In genomic region chr9:16046713-16047112, GRCh38 we compare ENCODE assay signal across 23 cellular contexts.
DNase-seq lines count a peak whose midpoint lies in the region; ATAC-seq, FAIRE-seq and TF ChIP-seq lines count a peak whose summit lies in the region.
"Had no signal": no experiment of that assay in that cellular context is flagged by ENCODE, and none has a peak within 500 bp of the region (broad histone marks: within the 10 kb centered on the region; RNA-seq: fewer than 3 reads in every experiment).

No MANE protein-coding gene starts in this region.

- peaks cover 39% of the 10 kb centered on the region for H3K4me1 Mint-ChIP-seq in nephron
- peaks cover 28% of the 10 kb centered on the region for H3K4me1 Mint-ChIP-seq in osteocyte (ENCODE audit: unreplicated experiment)

- H3K4me3 Mint-ChIP-seq in nephron, result no peak overlapping the region
- no peak overlapping the region for H3K4me3 Mint-ChIP-seq in osteocyte (ENCODE audit: unreplicated experiment)

- FAIRE-seq in urothelium cell line (lab: Jason Lieb, UNC), result no peak
- FAIRE-seq: G401.6, H1, HepG2 had no signal

- TF ChIP-seq CTCF in GM12865 (IDR thresholded peaks at IDR 0.05; ENCODE audit: insufficient read depth, low read depth, low read length, missing control alignments) (no peak), nephron (IDR thresholded peaks at IDR 0.05; ENCODE audit: unreplicated experiment in 3 of 3) (no peak), osteocyte (IDR thresholded peaks at IDR 0.05) (no peak), GM20000 (IDR thresholded peaks at IDR 0.05; ENCODE audit: extremely low read depth, missing control alignments) (no peak)

- peak; percentile 75 for ATAC-seq in HG02852 (IDR thresholded peaks at IDR 0.05; ENCODE audit: unreplicated experiment)
- ATAC-seq: HCT116, HepG2, Panc1, SK-N-SH treated with all-trans-retinoic acid at 6 μM for 48 hours had no signal

- no peaks in the 10 kb centered on the region for H3K27me3 Mint-ChIP-seq in nephron (ENCODE audit: low read depth)
- no peaks in the 10 kb centered on the region for H3K27me3 Mint-ChIP-seq in osteocyte (ENCODE audit: unreplicated experiment)

- no peaks in the 10 kb centered on the region for H3K9me3 Mint-ChIP-seq in nephron
- no peaks in the 10 kb centered on the region for H3K9me3 Mint-ChIP-seq in osteocyte (ENCODE audit: unreplicated experiment)

- DNase-seq in GM12865 (ENCODE audit: low read depth), result peak; percentile 12
- peak; percentile 51 for DNase-seq in amniotic epithelial cell (ENCODE audit: low read depth)
- DNase-seq in osteocyte (ENCODE audit: extremely low spot score, unreplicated experiment), result no peak
- DNase-seq in GM20000 (ENCODE audit: low spot score), result no peak
- DNase-seq in urothelium cell line (ENCODE audit: low spot score), result no peak
- DNase-seq: KBM-7; MM.1S; NCI-H1092 treated with DMSO at 0.1 percent for 48 hours; NCI-H1436 treated with DMSO at 0.1 percent for 48 hours; NCI-H1930; NCI-H2227 treated with DMSO at 0.1 percent for 48 hours; NCI-H524; NCI-H774; NK-92 treated with Interleukin-12 subunit alpha and Interleukin-12 subunit beta, amount 100 ng/mL, for 24 hours; T-helper 1 cell had no signal

- H3K36me3 Mint-ChIP-seq in nephron (ENCODE audit: low read depth), result no peaks in the 10 kb centered on the region
- H3K36me3 Mint-ChIP-seq in osteocyte (ENCODE audit: unreplicated experiment), result no peaks in the 10 kb centered on the region

- no peak overlapping the region for H3K4me3 ChIP-seq in GM12865 (ENCODE audit: low read depth, low read length)

- H3K27ac Mint-ChIP-seq in nephron (peak overlapping the region; percentile 95 to 99 (median 98)), osteocyte (ENCODE audit: unreplicated experiment) (no peak overlapping the region)

Comparison
In these comparisons a context has a peak if more than half of its experiments do, and no peak if none do; other contexts are left out.
1. DNase-seq: peak in GM12865 (single experiment) and amniotic epithelial cell (single experiment); none in osteocyte (single experiment), GM20000 (single experiment) and urothelium cell line (single experiment).